12 cellular contexts compared by ENCODE assay signal in genomic region chr6:157650261-157650640, GRCh38.
A peak's percentile ranks its signal among the peaks of the same experiment; 100 is the strongest.
DNase-seq lines count a peak whose midpoint lies in the region; ATAC-seq and TF ChIP-seq lines count a peak whose summit lies in the region.
"Had no signal": no experiment of that assay in that cellular context is flagged by ENCODE, and none has a peak within 500 bp of the region (broad histone marks: within the 10 kb centered on the region; RNA-seq: fewer than 3 reads in every experiment).

No MANE protein-coding gene starts in this region.

- no peaks in the 10 kb centered on the region for H3K79me2 ChIP-seq in OCI-LY7 (ENCODE audit: insufficient read depth, low read depth, low read length)

- peak; percentile 64 for ATAC-seq in sciatic nerve
- no peak for ATAC-seq in GM19351 (IDR thresholded peaks at IDR 0.05; ENCODE audit: unreplicated experiment)

- CTCF ChIA-PET in OCI-LY7 (lab: Charles Lee; ENCODE audit: unreplicated experiment), result no interaction called here

- H3K36me3 ChIP-seq in OCI-LY7 (ENCODE audit: insufficient read depth, low read length), result no peaks in the 10 kb centered on the region

- H3K27ac ChIP-seq in OCI-LY7 (ENCODE audit: low read depth, low read length, poor library complexity, severe bottlenecking), result no peak overlapping the region

- DNase-seq in DMS79 treated with DMSO at 0.1 percent for 48 hours (lab: John Stamatoyannopoulos, UW) (peak; percentile 65), NCI-H345 (lab: John Stamatoyannopoulos, UW) (peak; percentile 55), cardiac septum (ENCODE audit: low spot score) (peak; percentile 78), sciatic nerve (ENCODE audit: low spot score) (no peak), OCI-LY7 (ENCODE audit: low spot score) (no peak), germinal center (ENCODE audit: low spot score) (no peak)
- DNase-seq in stimulated activated CD4-positive, alpha-beta T cell treated with anti-CD3 and anti-CD28 coated beads, Interleukin-12 subunit alpha, Interleukin-12 subunit beta, amount 100 ng/mL, for 4 hours, result no peak
- DNase-seq: activated CD4-positive, alpha-beta T cell treated with anti-CD3 and anti-CD28 coated beads, Interleukin-2, amount 10 ng/mL, durations not matched to agents 7 days and 5 days; activated T-cell treated with anti-CD3 and anti-CD28 coated beads, Interleukin-2, amount 50 U/mL, for 24 hours; mesendoderm; T1000 had no signal

- H2AFZ ChIP-seq in OCI-LY7 (ENCODE audit: low read length), result no peak overlapping the region

- POLR2A ChIA-PET in OCI-LY7 (lab: Charles Lee), result interaction anchor here (0.6 kb wide), 1 partner anchor 541 kb away, joined by 3 read pairs; no protein-coding TSS in a partner anchor

- no peaks in the 10 kb centered on the region for H4K20me1 ChIP-seq in OCI-LY7 (ENCODE audit: insufficient read depth, low read length)

- no peak overlapping the region for H3K4me2 ChIP-seq in OCI-LY7 (ENCODE audit: low read length)

- no peaks in the 10 kb centered on the region for H3K4me1 ChIP-seq in OCI-LY7 (ENCODE audit: insufficient read depth, low read length, poor library complexity, severe bottlenecking)

- TF ChIP-seq CTCF in OCI-LY7 (conservative IDR thresholded peaks at IDR 0.05; ENCODE audit: low read length), result no peak

- H3K4me3 ChIP-seq in OCI-LY7 (ENCODE audit: low read depth, low read length, poor library complexity, severe bottlenecking), result no peak overlapping the region

- intact Hi-C loops in cardiac septum (cut with DNase I), result no loop called here
- intact Hi-C loops in sciatic nerve (cut with DNase I), result no loop called here
- intact Hi-C loops in OCI-LY7 (cut with micrococcal nuclease; ENCODE audit: unreplicated experiment), result no loop called here

- no peaks in the 10 kb centered on the region for H3K9me3 ChIP-seq in OCI-LY7 (ENCODE audit: low read length)

- BruUV-seq in OCI-LY7 (replicated peaks; lab: Mats Ljungman, UMichigan), result no TSS peak

- no peaks in the 10 kb centered on the region for H3K9me2 ChIP-seq in OCI-LY7 (ENCODE audit: insufficient read depth, low read length)

Comparison
In these comparisons a context has a peak if more than half of its experiments do, and no peak if none do; other contexts are left out.
1. DNase-seq: peak in DMS79 treated with DMSO at 0.1 percent for 48 hours (single experiment), NCI-H345 (single experiment) and cardiac septum (single experiment); none in sciatic nerve (single experiment), OCI-LY7 (single experiment), germinal center (single experiment) and stimulated activated CD4-positive, alpha-beta T cell treated with anti-CD3 and anti-CD28 coated beads, Interleukin-12 subunit alpha, Interleukin-12 subunit beta, amount 100 ng/mL, for 4 hours (single experiment).